In the genomic region with DNA sequence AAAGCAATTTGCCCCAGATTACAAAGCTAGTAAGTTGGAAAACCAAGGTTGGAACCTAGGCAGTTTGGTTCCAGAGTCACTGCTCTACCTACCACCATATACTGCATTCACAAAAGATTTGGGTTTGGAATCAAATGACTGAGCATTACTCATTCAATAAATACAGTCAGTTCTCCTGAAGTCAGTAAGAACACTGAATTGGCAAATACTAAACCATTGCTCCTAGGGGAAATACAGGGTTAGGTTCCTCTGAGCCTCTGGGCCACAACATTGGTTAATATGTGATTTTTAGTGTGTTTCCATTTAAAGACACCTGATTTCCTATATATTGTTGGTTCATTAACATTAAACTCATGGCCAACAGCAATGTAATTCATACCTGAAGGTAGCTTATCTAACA, we compare ENCODE assay signal across 18 cellular contexts. TPM values are rescaled to one million over a fixed set of nuclear protein-coding genes. Genes with fewer than 3 reads are reported as not detected.
DNase-seq lines count a peak whose midpoint lies in the region; ATAC-seq and TF ChIP-seq lines count a peak whose summit lies in the region.
"Had no signal": no experiment of that assay in that cellular context is flagged by ENCODE, and none has a peak within 500 bp of the region (broad histone marks: within the 10 kb centered on the region; RNA-seq: fewer than 3 reads in every experiment).

No MANE protein-coding gene starts in this region.

- H3K27ac Mint-ChIP-seq in Caco-2 (ENCODE audit: unreplicated experiment) (no peak overlapping the region), IgD-negative memory B cell (peak overlapping the region in 2 of 3 donors; percentile 18 to 58), neural crest cell (ENCODE audit: unreplicated experiment) (no peak overlapping the region)
- H3K27ac Mint-ChIP-seq: B cell; CD4-positive, CD25-positive, alpha-beta regulatory T cell had no signal

- no peaks in the 10 kb centered on the region for H3K4me1 Mint-ChIP-seq in Caco-2 (ENCODE audit: low read depth, unreplicated experiment)
- peaks cover 6 to 14% (median 9%) of the 10 kb centered on the region in 3 donors for H3K4me1 Mint-ChIP-seq in IgD-negative memory B cell
- H3K4me1 Mint-ChIP-seq in neural crest cell: peaks cover 15% of the 10 kb centered on the region

- POLR2A ChIA-PET in Caco-2 (lab: Charles Lee): no interaction called here

- H3K9me3 Mint-ChIP-seq in Caco-2 (ENCODE audit: unreplicated experiment): no peaks in the 10 kb centered on the region
- H3K9me3 Mint-ChIP-seq in IgD-negative memory B cell: peaks cover 7 to 10% (median 8%) of the 10 kb centered on the region in 3 donors
- peaks cover 15% of the 10 kb centered on the region for H3K9me3 Mint-ChIP-seq in neural crest cell

- peaks cover 18% of the 10 kb centered on the region for H3K36me3 Mint-ChIP-seq in Caco-2 (ENCODE audit: insufficient read depth, unreplicated experiment)
- no peaks in the 10 kb centered on the region for H3K36me3 Mint-ChIP-seq in IgD-negative memory B cell
- H3K36me3 Mint-ChIP-seq in neural crest cell (ENCODE audit: low read depth): peaks cover 15% of the 10 kb centered on the region
- H3K36me3 Mint-ChIP-seq: CD4-positive, CD25-positive, alpha-beta regulatory T cell had no signal

- H3K4me1 ChIP-seq in Caco-2: no peaks in the 10 kb centered on the region

- DNase-seq in Caco-2 (no peak), epithelial cell of esophagus (ENCODE audit: low read depth) (peak; percentile 13), neural crest cell (ENCODE audit: low read depth, low spot score) (no peak), NAMALWA (ENCODE audit: low spot score) (no peak)
- DNase-seq in activated effector memory CD4-positive, alpha-beta T cell treated with Interleukin-2 at 50 U/mL for 16 hours: no peak
- DNase-seq: CD4-positive, CD25-positive, alpha-beta regulatory T cell; DMS79; NCI-H1048; NCI-H1436 treated with DMSO at 0.1 percent for 48 hours; NCI-H2029 treated with DMSO at 0.1 percent for 48 hours; NCI-H2171 treated with DMSO at 0.1 percent for 48 hours; NCI-H446 treated with DMSO at 0.1 percent for 48 hours; OCI-M1 had no signal

- no TSS peak for BruUV-seq in Caco-2 (replicated peaks; lab: Mats Ljungman, UMichigan)

- H3K4me3 Mint-ChIP-seq in Caco-2 (ENCODE audit: unreplicated experiment) (peak overlapping the region; percentile 90), IgD-negative memory B cell (peak overlapping the region in 1 of 4 donors; percentile 34), neural crest cell (peak overlapping the region; percentile 61)
- H3K4me3 Mint-ChIP-seq: B cell had no signal

- intact Hi-C loops in Caco-2 (cut with micrococcal nuclease; ENCODE audit: unreplicated experiment): no loop called here

- H3K4me3 ChIP-seq in Caco-2 (ENCODE audit: low read depth, low read length): no peak overlapping the region
- H3K4me3 ChIP-seq in epithelial cell of esophagus (ENCODE audit: low read length): no peak overlapping the region
- H3K4me3 ChIP-seq: K562 had no signal

- H3K27me3 Mint-ChIP-seq in Caco-2 (ENCODE audit: insufficient read depth, unreplicated experiment): no peaks in the 10 kb centered on the region
- H3K27me3 Mint-ChIP-seq in IgD-negative memory B cell: peaks cover 3% of the 10 kb centered on the region
- H3K27me3 Mint-ChIP-seq in neural crest cell (ENCODE audit: low read depth): peaks cover 2% of the 10 kb centered on the region
- H3K27me3 Mint-ChIP-seq: B cell had no signal

- no peaks in the 10 kb centered on the region for H3K36me3 ChIP-seq in Caco-2 (ENCODE audit: control insufficient read depth, insufficient read depth, low read length)

- TF ChIP-seq CTCF in Caco-2 (IDR thresholded peaks at IDR 0.05; ENCODE audit: insufficient read depth in 1 of 2, low read depth in 1 of 2, low read length in 1 of 2, severe bottlenecking in 1 of 2, unreplicated experiment in 1 of 2): no peak
- no peak for TF ChIP-seq CTCF in epithelial cell of esophagus (IDR thresholded peaks at IDR 0.05; ENCODE audit: insufficient read depth, low read depth, low read length, missing control alignments)
- no peak for TF ChIP-seq CTCF in neural crest cell (conservative IDR thresholded peaks at IDR 0.05)

- H3K9me3 ChIP-seq in Caco-2: 0 out of 2 replicates have a peak, but pooled peaks cover 3% of the 10 kb centered on the region

- ATAC-seq in HG02759 (IDR thresholded peaks at IDR 0.05; ENCODE audit: unreplicated experiment) (no peak), HG03025 (IDR thresholded peaks at IDR 0.05; ENCODE audit: low FRiP score, unreplicated experiment) (no peak)
- ATAC-seq: K562 had no signal

- no peaks in the 10 kb centered on the region for H3K27me3 ChIP-seq in Caco-2 (replicated peaks; ENCODE audit: control insufficient read depth, insufficient read depth, low read length)

- CTCF ChIA-PET in Caco-2 (lab: Charles Lee): no interaction called here

RNA-seq across cellular contexts. Expression of gene EIF5A2, which starts 2.1 kb away (rescaled TPM):
- total RNA-seq in Caco-2 (2022) (16.1 and 16.6 TPM in 2 replicates), neural crest cell (6.0 and 8.8 TPM in 2 replicates)
- polyA plus RNA-seq in IgD-negative memory B cell: 5.9 TPM

RNA-seq across cellular contexts. Expression of gene RPL22L1, which starts 40.5 kb away (rescaled TPM):
- total RNA-seq in Caco-2 (2022) (31.1 and 37.7 TPM in 2 replicates), neural crest cell (89.6 and 89.7 TPM in 2 replicates)
- polyA plus RNA-seq in IgD-negative memory B cell: 86.6 TPM

Comparison
In these comparisons a context has a peak if more than half of its experiments do, and no peak if none do; other contexts are left out.
1. H3K27ac Mint-ChIP-seq: peak in IgD-negative memory B cell (2 of 3); none in Caco-2 (single experiment) and neural crest cell (single experiment).